ENCODE assay signal across 1 cellular context in genomic region chr22:31241200-31241599, GRCh38.
A peak's percentile ranks its signal among the peaks of the same experiment; 100 is the strongest.
TF ChIP-seq lines count a peak whose summit lies in the region.

No MANE protein-coding gene starts in this region.

TF ChIP-seq in HepG2, 621 proteins besides CTCF, POLR2A, EP300 and RAD21:
- TF ChIP-seq SMYD3 (CRISPR knock-in tag; IDR thresholded peaks at IDR 0.05) (no peak), HNF4G (IDR thresholded peaks at IDR 0.05; ENCODE audit: borderline replicate concordance, low read depth, low read length) (peak; percentile 21; the same call in 1 of the 2 replicates), HNF4G (CRISPR knock-in tag; IDR thresholded peaks at IDR 0.05; ENCODE audit: borderline replicate concordance, low read depth) (no peak), FOSL2 (CRISPR knock-in tag; IDR thresholded peaks at IDR 0.05) (peak; percentile 78), HNRNPH1 (optimal IDR thresholded peaks at IDR 0.05; ENCODE audit: low read depth, low read length) (no peak), NCOR1 (IDR thresholded peaks at IDR 0.05; ENCODE audit: borderline replicate concordance, low read length) (peak; percentile 52; the same call in 1 of the 2 replicates), NR2F1 (CRISPR knock-in tag; IDR thresholded peaks at IDR 0.05) (0 out of 4 replicates have a peak, but pooled peaks of 1 of the 2 experiments have one; percentile 17), PHF8 (CRISPR knock-in tag; IDR thresholded peaks at IDR 0.05) (no peak), ATRX (CRISPR knock-in tag; IDR thresholded peaks at IDR 0.05; ENCODE audit: borderline replicate concordance) (no peak), ZKSCAN1 (IDR thresholded peaks at IDR 0.05; ENCODE audit: low read length) (no peak)
TF ChIP-seq in HepG2: peak in this region for 4.
